ENCODE assay signal across 22 cellular contexts in the genomic region with DNA sequence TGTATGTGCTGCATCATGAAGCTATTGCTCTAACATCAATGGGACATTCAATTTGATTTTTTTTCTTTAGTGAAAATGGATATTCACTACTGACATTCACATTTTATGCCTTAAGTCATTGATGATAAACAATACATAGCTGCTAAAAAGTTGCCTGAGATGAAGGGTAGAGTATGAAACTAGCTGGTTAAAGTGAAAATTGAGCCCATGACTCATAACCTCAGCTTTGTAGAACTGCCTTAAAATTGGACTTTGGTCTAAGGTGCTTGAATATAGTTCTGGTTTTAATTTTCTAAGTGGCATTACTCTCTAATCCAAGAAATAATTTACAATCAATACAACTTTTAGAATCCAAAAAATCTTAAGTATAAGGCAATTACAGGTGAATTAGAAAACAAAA.
DNase-seq lines count a peak whose midpoint lies in the region; ATAC-seq, FAIRE-seq and TF ChIP-seq lines count a peak whose summit lies in the region.
"Had no signal": no experiment of that assay in that cellular context is flagged by ENCODE, and none has a peak within 500 bp of the region (broad histone marks: within the 10 kb centered on the region; RNA-seq: fewer than 3 reads in every experiment).

No MANE protein-coding gene starts in this region.

- H3K27ac Mint-ChIP-seq in activated naive CD8-positive, alpha-beta T cell treated with anti-CD3 and anti-CD28 coated beads for 36 hours = no peak overlapping the region
- H3K27ac Mint-ChIP-seq: CD4-positive, alpha-beta T cell; natural killer cell treated with Interleukin-12 subunit alpha and Interleukin-12 subunit beta and Interleukin-15 and Interleukin-18, amount 100 ng/mL, for 72 hours; T-helper 2 cell treated with Interferon-gamma antibody and Interleukin-4, amounts not matched to agents 5 μg/mL and 100 μg/mL, for 36 hours had no signal

- H3K4me1 Mint-ChIP-seq in activated naive CD8-positive, alpha-beta T cell treated with anti-CD3 and anti-CD28 coated beads for 36 hours = no peaks in the 10 kb centered on the region

- no peak overlapping the region for H3K4me3 Mint-ChIP-seq in activated naive CD8-positive, alpha-beta T cell treated with anti-CD3 and anti-CD28 coated beads for 36 hours
- H3K4me3 Mint-ChIP-seq: CD4-positive, alpha-beta T cell; natural killer cell treated with Interleukin-12 subunit alpha and Interleukin-12 subunit beta and Interleukin-15 and Interleukin-18, amount 100 ng/mL, for 72 hours; T-helper 2 cell treated with Interferon-gamma antibody and Interleukin-4, amounts not matched to agents 5 μg/mL and 100 μg/mL, for 36 hours had no signal

- H3K36me3 Mint-ChIP-seq in activated naive CD8-positive, alpha-beta T cell treated with anti-CD3 and anti-CD28 coated beads for 36 hours = no peaks in the 10 kb centered on the region
- H3K36me3 Mint-ChIP-seq: natural killer cell treated with Interleukin-12 subunit alpha and Interleukin-12 subunit beta and Interleukin-15 and Interleukin-18, amount 100 ng/mL, for 72 hours had no signal

- no peak for DNase-seq in GM18507 (ENCODE audit: extremely low spot score, insufficient read length, low read depth)
- DNase-seq in NCI-H187 (lab: John Stamatoyannopoulos, UW) = no peak
- DNase-seq in ovary = no peak
- DNase-seq in activated naive CD8-positive, alpha-beta T cell treated with anti-CD3 and anti-CD28 coated beads for 36 hours = no peak
- DNase-seq: ACHN; activated CD4-positive, CD25-positive, alpha-beta regulatory T cell treated with anti-CD3 and anti-CD28 coated beads, Interleukin-2, amount 50 U/mL, for 72 hours; activated effector memory CD4-positive, alpha-beta T cell treated with Interleukin-2 at 50 U/mL for 16 hours; CD4-positive, alpha-beta T cell; effector CD8-positive, alpha-beta T cell; islet precursor cell; NCI-H1092; NCI-H2171 treated with DMSO at 0.1 percent for 48 hours; NCI-H82 had no signal

- H3K9me3 Mint-ChIP-seq in activated naive CD8-positive, alpha-beta T cell treated with anti-CD3 and anti-CD28 coated beads for 36 hours = no peaks in the 10 kb centered on the region
- H3K9me3 Mint-ChIP-seq: CD4-positive, alpha-beta T cell; T-helper 2 cell treated with Interferon-gamma antibody and Interleukin-4, amounts not matched to agents 5 μg/mL and 100 μg/mL, for 36 hours had no signal

- H3K4me1 ChIP-seq in ovary (ENCODE audit: insufficient read depth) = no peaks in the 10 kb centered on the region
- H3K4me1 ChIP-seq: suprapubic skin had no signal

- intact Hi-C loops in ovary (cut with DNase I) = no loop called here

- no peaks in the 10 kb centered on the region for H3K9me3 ChIP-seq in ovary
- H3K9me3 ChIP-seq: suprapubic skin had no signal

- H3K27me3 Mint-ChIP-seq in activated naive CD8-positive, alpha-beta T cell treated with anti-CD3 and anti-CD28 coated beads for 36 hours = no peaks in the 10 kb centered on the region
- H3K27me3 Mint-ChIP-seq: CD4-positive, alpha-beta T cell; natural killer cell treated with Interleukin-12 subunit alpha and Interleukin-12 subunit beta and Interleukin-15 and Interleukin-18, amount 100 ng/mL, for 72 hours had no signal

- no peak overlapping the region for H3K27ac ChIP-seq in ovary
- H3K27ac ChIP-seq: suprapubic skin had no signal

- H3K36me3 ChIP-seq in ovary = no peaks in the 10 kb centered on the region
- H3K36me3 ChIP-seq: suprapubic skin had no signal

- no peaks in the 10 kb centered on the region for H3K27me3 ChIP-seq in ovary
- H3K27me3 ChIP-seq: suprapubic skin had no signal

- FAIRE-seq in GM18507 (lab: Jason Lieb, UNC) = peak; percentile 67
- FAIRE-seq: H1, K562 had no signal

- TF ChIP-seq CTCF in ovary (IDR thresholded peaks at IDR 0.05) = no peak

- TF ChIP-seq POLR2A in ovary (IDR thresholded peaks at IDR 0.05) = no peak

- peak; percentile 67 for ATAC-seq in GM19324 (IDR thresholded peaks at IDR 0.05; ENCODE audit: low FRiP score, unreplicated experiment)
- ATAC-seq in HG02763 (IDR thresholded peaks at IDR 0.05; ENCODE audit: unreplicated experiment) = peak; percentile 68
- ATAC-seq in HG03571 (IDR thresholded peaks at IDR 0.05; ENCODE audit: unreplicated experiment) = peak; percentile 48
- no peak for ATAC-seq in GM21737 (IDR thresholded peaks at IDR 0.05; ENCODE audit: unreplicated experiment)
- ATAC-seq: K562; natural killer cell treated with Interleukin-12 subunit alpha and Interleukin-12 subunit beta and Interleukin-15 and Interleukin-18, amount 100 ng/mL, for 72 hours had no signal

- H3K4me3 ChIP-seq in ovary = no peak overlapping the region
- H3K4me3 ChIP-seq: K562, suprapubic skin had no signal

- TF ChIP-seq EP300 in ovary (IDR thresholded peaks at IDR 0.05) = no peak
